ENCODE assay signal across 8 cellular contexts in the genomic region with DNA sequence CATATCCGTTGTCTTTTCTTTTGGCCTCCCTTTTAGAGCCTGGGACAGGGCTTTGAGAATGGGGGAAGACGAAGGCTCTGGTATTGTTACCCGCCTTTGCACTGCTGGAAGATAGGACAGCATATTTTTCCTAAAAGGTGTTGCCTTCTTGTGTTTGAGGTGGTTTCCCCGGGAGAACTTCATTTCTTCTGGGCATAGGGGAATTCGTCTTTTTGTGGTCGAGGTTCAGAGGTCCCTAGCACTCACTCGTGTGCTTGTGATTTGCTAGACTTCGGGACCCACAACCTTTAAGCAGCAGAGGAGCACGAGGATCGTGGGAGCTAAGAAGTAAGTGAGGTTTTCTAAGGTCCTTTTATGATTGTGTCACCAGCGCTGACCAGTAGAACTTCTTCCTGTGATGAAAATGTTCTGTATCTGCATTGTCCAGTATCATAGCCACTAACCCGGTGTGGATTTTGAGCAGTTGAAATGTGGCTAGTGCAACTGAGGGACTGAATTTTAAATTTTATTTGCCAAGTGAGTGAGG. TPM values are rescaled to one million over a fixed set of nuclear protein-coding genes. Genes with fewer than 3 reads are reported as not detected.
DNase-seq lines count a peak whose midpoint lies in the region; ATAC-seq and TF ChIP-seq lines count a peak whose summit lies in the region.

No MANE protein-coding gene starts in this region.

- H3K27me3 ChIP-seq in AG04450 (ENCODE audit: control insufficient read depth, insufficient read depth, low read length) (no peaks in the 10 kb centered on the region), H9 (ENCODE audit: insufficient read depth, low read length) (no peaks in the 10 kb centered on the region)

- no peak overlapping the region for H2BK15ac ChIP-seq in H9 (ENCODE audit: low read depth, low read length)

- POLR2A ChIA-PET in AG04450 (lab: Yijun Ruan, JAX): interaction anchor here (1.1 to 1.8 kb wide), 3 partner anchors 10 to 174 kb away, joined by 4 to 8 read pairs (median 7); partner anchors contain the start of gene PPM1G

- H3K9me3 ChIP-seq in AG04450 (ENCODE audit: control insufficient read depth, insufficient read depth, low read length): no peaks in the 10 kb centered on the region; the same call in 1 of the 2 replicates
- H3K9me3 ChIP-seq in H9 (ENCODE audit: control insufficient read depth, low read depth, low read length): no peaks in the 10 kb centered on the region

- no peak overlapping the region for H2BK120ac ChIP-seq in H9 (ENCODE audit: low read depth, low read length, poor library complexity, severe bottlenecking)

- H2AK5ac ChIP-seq in H9 (ENCODE audit: insufficient read length, low read length): no peak overlapping the region

- no peak overlapping the region for H2AFZ ChIP-seq in H9 (ENCODE audit: low read length)

- no peak overlapping the region for H4K8ac ChIP-seq in H9 (replicated peaks; ENCODE audit: insufficient read length, low read depth, low read length)

- H3K4me1 ChIP-seq in H9 (ENCODE audit: insufficient read depth, low read length): 0 out of 2 replicates have a peak, but pooled peaks cover 2% of the 10 kb centered on the region

- H3T11ph ChIP-seq in H9 (ENCODE audit: low read length): no peak overlapping the region

- H3K56ac ChIP-seq in H9 (ENCODE audit: insufficient read length, low read depth, low read length): no peak overlapping the region

- no peaks in the 10 kb centered on the region for H3K79me1 ChIP-seq in H9 (ENCODE audit: insufficient read depth, low read depth, low read length, poor library complexity, severe bottlenecking)

- H3K4me1 Mint-ChIP-seq in H9: peaks cover 16 to 19% of the 10 kb centered on the region in 2 experiments
- H3K4me1 Mint-ChIP-seq in activated T-cell treated with anti-CD3 and anti-CD28 coated beads, Interleukin-2, amount 50 U/mL, for 72 hours (ENCODE audit: low read depth): peaks cover 56% of the 10 kb centered on the region
- peaks cover 47% of the 10 kb centered on the region for H3K4me1 Mint-ChIP-seq in stimulated activated memory B cell treated with anti-CD40 and anti-IgM and Interleukin-4, amounts not matched to agents 10 μg/mL and 1 μg/mL and 100 μg/mL, for 72 hours

- H3K4me2 ChIP-seq in H9 (ENCODE audit: insufficient read depth, insufficient read length, low read length): peak overlapping the region; percentile 97

- peaks cover 0 to 4% (median 3%) of the 10 kb centered on the region in 3 experiments; a peak in 4 of 7 replicates for H3K36me3 Mint-ChIP-seq in H9 (ENCODE audit: insufficient read depth in 1 of 3, low read depth in 3 of 3)
- peaks cover 15 to 19% of the 10 kb centered on the region in 2 donors for H3K36me3 Mint-ChIP-seq in activated T-cell treated with anti-CD3 and anti-CD28 coated beads, Interleukin-2, amount 50 U/mL, for 72 hours (ENCODE audit: insufficient read depth in 2 of 2)
- H3K36me3 Mint-ChIP-seq in stimulated activated memory B cell treated with anti-CD40 and anti-IgM and Interleukin-4, amounts not matched to agents 10 μg/mL and 1 μg/mL and 100 μg/mL, for 72 hours: peaks cover 38% of the 10 kb centered on the region

- peak overlapping the region; percentile 33 for H3K27ac ChIP-seq in AG04450 (ENCODE audit: low read depth, low read length)
- H3K27ac ChIP-seq in H9 (ENCODE audit: insufficient read length, low read depth, low read length): no peak overlapping the region

- peak; percentile 3 to 4 for ATAC-seq in activated T-cell treated with anti-CD3 and anti-CD28 coated beads, Interleukin-2, amount 50 U/mL, for 72 hours (replicated peaks in 1 of 2)
- no peak for ATAC-seq in stimulated activated memory B cell treated with anti-CD40 and anti-IgM and Interleukin-4, amounts not matched to agents 10 μg/mL and 1 μg/mL and 100 μg/mL, for 72 hours
- no peak for ATAC-seq in HG02759 (IDR thresholded peaks at IDR 0.05; ENCODE audit: unreplicated experiment)

- peak overlapping the region; percentile 98 to 99 for H3K4me3 Mint-ChIP-seq in H9
- H3K4me3 Mint-ChIP-seq in activated T-cell treated with anti-CD3 and anti-CD28 coated beads, Interleukin-2, amount 50 U/mL, for 72 hours: peak overlapping the region; percentile 92 to 93
- H3K4me3 Mint-ChIP-seq in stimulated activated memory B cell treated with anti-CD40 and anti-IgM and Interleukin-4, amounts not matched to agents 10 μg/mL and 1 μg/mL and 100 μg/mL, for 72 hours: peak overlapping the region; percentile 97

- no peaks in the 10 kb centered on the region for H4K20me1 ChIP-seq in H9 (ENCODE audit: control insufficient read depth, insufficient read depth, insufficient read length)

- no peak overlapping the region for H3K4ac ChIP-seq in H9 (ENCODE audit: low read depth, low read length)

- peaks cover 41% of the 10 kb centered on the region for H3K27me3 Mint-ChIP-seq in H9 (ENCODE audit: low read depth)
- H3K27me3 Mint-ChIP-seq in activated T-cell treated with anti-CD3 and anti-CD28 coated beads, Interleukin-2, amount 50 U/mL, for 72 hours (ENCODE audit: low read depth): no peaks in the 10 kb centered on the region
- H3K27me3 Mint-ChIP-seq in stimulated activated memory B cell treated with anti-CD40 and anti-IgM and Interleukin-4, amounts not matched to agents 10 μg/mL and 1 μg/mL and 100 μg/mL, for 72 hours: no peaks in the 10 kb centered on the region

- CTCF ChIA-PET in AG04450 (lab: Charles Lee): interaction anchor here (0.7 kb wide), 1 partner anchor 100 kb away, joined by 3 read pairs; no protein-coding TSS in a partner anchor

- H4K5ac ChIP-seq in H9 (ENCODE audit: insufficient read length, low read depth, low read length): no peak overlapping the region

- H3K9ac ChIP-seq in H9 (ENCODE audit: extremely low read depth, insufficient read length, low read length): peak overlapping the region; percentile 82

- H3K9me3 Mint-ChIP-seq in H9: peaks cover 8 to 22% of the 10 kb centered on the region in 2 experiments; a peak in 3 of 5 replicates
- peaks cover 0 to 2% of the 10 kb centered on the region in 2 donors for H3K9me3 Mint-ChIP-seq in activated T-cell treated with anti-CD3 and anti-CD28 coated beads, Interleukin-2, amount 50 U/mL, for 72 hours
- peaks cover 4% of the 10 kb centered on the region for H3K9me3 Mint-ChIP-seq in stimulated activated memory B cell treated with anti-CD40 and anti-IgM and Interleukin-4, amounts not matched to agents 10 μg/mL and 1 μg/mL and 100 μg/mL, for 72 hours

- H3K79me2 ChIP-seq in H9 (ENCODE audit: insufficient read depth, low read length): peaks cover 27% of the 10 kb centered on the region

- peaks cover 5% of the 10 kb centered on the region for H3K23me2 ChIP-seq in H9 (ENCODE audit: insufficient read length, low read depth, low read length, poor library complexity, severe bottlenecking)

- H3K27ac Mint-ChIP-seq in H9: peak overlapping the region in 2 of 3 experiments; percentile 74 to 96; a peak in 5 of 7 replicates
- peak overlapping the region; percentile 76 for H3K27ac Mint-ChIP-seq in activated T-cell treated with anti-CD3 and anti-CD28 coated beads, Interleukin-2, amount 50 U/mL, for 72 hours
- peak overlapping the region; percentile 87 for H3K27ac Mint-ChIP-seq in stimulated activated memory B cell treated with anti-CD40 and anti-IgM and Interleukin-4, amounts not matched to agents 10 μg/mL and 1 μg/mL and 100 μg/mL, for 72 hours

- H2BK5ac ChIP-seq in H9 (ENCODE audit: insufficient read length, low read length): no peak overlapping the region

- DNase-seq in AG04450 (ENCODE audit: low read depth, low spot score) (no peak), H9 (no peak), GOT3 (lab: John Stamatoyannopoulos, UW) (no peak), islet precursor cell (no peak)
- DNase-seq in activated T-cell treated with anti-CD3 and anti-CD28 coated beads, Interleukin-2, amount 50 U/mL, for 72 hours: no peak

- no peak overlapping the region for H3K18ac ChIP-seq in H9 (ENCODE audit: insufficient read length, low read depth, low read length)

- H3K4me3 ChIP-seq in AG04450 (ENCODE audit: low read depth, low read length) (peak overlapping the region; percentile 85), iPS-11a (ENCODE audit: low read depth, low read length) (peak overlapping the region; percentile 93)

- no peak overlapping the region for H2BK12ac ChIP-seq in H9 (ENCODE audit: insufficient read length, low read depth, low read length)

- no peak overlapping the region for H3K14ac ChIP-seq in H9 (ENCODE audit: insufficient read depth, low read length)

- no peak overlapping the region for H4K91ac ChIP-seq in H9 (ENCODE audit: insufficient read length, low read depth, low read length)

- no CpG with 5 or more reads among the region's 12 CpGs for WGBS in H9 (ENCODE audit: extremely low coverage, insufficient read length, low lambda C conversion rate)

- no peak for TF ChIP-seq CTCF in AG04450 (IDR thresholded peaks at IDR 0.05; ENCODE audit: low read depth, low read length)
- TF ChIP-seq CTCF in H9 (conservative IDR thresholded peaks at IDR 0.05): no peak

- H2BK20ac ChIP-seq in H9 (ENCODE audit: low read depth, low read length, poor library complexity, severe bottlenecking): no peak overlapping the region

- H3K23ac ChIP-seq in H9 (ENCODE audit: insufficient read length, low read depth, low read length): no peak overlapping the region

RNA-seq across cellular contexts. Expression of gene ZNF512, which starts 0.6 kb away (rescaled TPM):
- 51.4 and 63.7 TPM in 2 replicates for polyA plus RNA-seq in AG04450 (2011; rRNA removed)
- 30.2 and 44.1 TPM in 2 replicates for polyA minus RNA-seq in AG04450 (2011; rRNA and poly(A)+ RNA removed)
- total RNA-seq in H9 (2021): 35.6 and 38.2 TPM in 2 replicates
- 10 to 100 TPM; 23.2 to 26.8 TPM for total RNA-seq in activated T-cell treated with anti-CD3 and anti-CD28 coated beads, Interleukin-2, amount 50 U/mL, for 72 hours

RNA-seq across cellular contexts. Expression of gene CCDC121, which starts 45.4 kb away (rescaled TPM):
- 1.7 and 1.8 TPM in 2 replicates for polyA plus RNA-seq in AG04450 (2011; rRNA removed)
- 1.1 and 1.2 TPM in 2 replicates for polyA minus RNA-seq in AG04450 (2011; rRNA and poly(A)+ RNA removed)
- total RNA-seq in H9 (2021): 1.2 and 1.6 TPM in 2 replicates
- total RNA-seq in activated T-cell treated with anti-CD3 and anti-CD28 coated beads, Interleukin-2, amount 50 U/mL, for 72 hours: under 1 TPM in 1 of 2 donors, not detected in 1; 0.28 TPM

RNA-seq across cellular contexts. Expression of gene GPN1, which starts 45.4 kb away (rescaled TPM):
- 63.9 and 73.6 TPM in 2 replicates for polyA plus RNA-seq in AG04450 (2011; rRNA removed)
- 31.5 and 46.1 TPM in 2 replicates for polyA minus RNA-seq in AG04450 (2011; rRNA and poly(A)+ RNA removed)
- 45.5 and 48.5 TPM in 2 replicates for total RNA-seq in H9 (2021)
- 10 to 100 TPM; 43.6 to 45.9 TPM for total RNA-seq in activated T-cell treated with anti-CD3 and anti-CD28 coated beads, Interleukin-2, amount 50 U/mL, for 72 hours

Comparison
In these comparisons a context has a peak if more than half of its experiments do, and no peak if none do; other contexts are left out.
1. ATAC-seq: peak in activated T-cell treated with anti-CD3 and anti-CD28 coated beads, Interleukin-2, amount 50 U/mL, for 72 hours (2 of 2); none in stimulated activated memory B cell treated with anti-CD40 and anti-IgM and Interleukin-4, amounts not matched to agents 10 μg/mL and 1 μg/mL and 100 μg/mL, for 72 hours (single experiment) and HG02759 (single experiment).
2. Peak in every context shown above with its lines, with median percentiles within 50 percentile points of each other: H3K27ac Mint-ChIP-seq and H3K4me3 Mint-ChIP-seq.